14 cellular contexts compared by ENCODE assay signal in genomic region chr4:73603854-73604584, GRCh38. TPM values are rescaled to one million over a fixed set of nuclear protein-coding genes. Genes with fewer than 3 reads are reported as not detected.
DNase-seq lines count a peak whose midpoint lies in the region; ATAC-seq and TF ChIP-seq lines count a peak whose summit lies in the region.
"Had no signal": no experiment of that assay in that cellular context is flagged by ENCODE, and none has a peak within 500 bp of the region (broad histone marks: within the 10 kb centered on the region; RNA-seq: fewer than 3 reads in every experiment).

No MANE protein-coding gene starts in this region.

- intact Hi-C loops in Caco-2 (cut with micrococcal nuclease; ENCODE audit: unreplicated experiment): no loop called here

- H3K9me3 ChIP-seq in Caco-2: no peaks in the 10 kb centered on the region
- H3K9me3 ChIP-seq: BLaER1, esophagus muscularis mucosa had no signal

- H3K4me1 ChIP-seq in Caco-2: peaks cover 53% of the 10 kb centered on the region

- DNase-seq in Caco-2: no peak
- peak; percentile 48 for DNase-seq in NOMO-1 treated with dmso at 0.1 percent for 144 hours (lab: John Stamatoyannopoulos, UW; ENCODE audit: unreplicated experiment)
- DNase-seq in epithelial cell of proximal tubule (ENCODE audit: low read depth): no peak
- no peak for DNase-seq in nephron progenitor cell
- no peak for DNase-seq in GM19240 (ENCODE audit: insufficient read length, low spot score)
- no peak for DNase-seq in activated CD4-positive, CD25-positive, alpha-beta regulatory T cell (lab: John Stamatoyannopoulos, UW)
- no peak for DNase-seq in SW 1271 (lab: John Stamatoyannopoulos, UW)
- DNase-seq: activated naive CD4-positive, alpha-beta T cell had no signal

- H3K27ac Mint-ChIP-seq in Caco-2 (ENCODE audit: unreplicated experiment) (peak overlapping the region; percentile 57), nephron progenitor cell (peak overlapping the region; percentile 72)

- H3K27me3 Mint-ChIP-seq in Caco-2 (ENCODE audit: insufficient read depth, unreplicated experiment) (no peaks in the 10 kb centered on the region), nephron progenitor cell (ENCODE audit: low read depth, poor library complexity) (peaks cover 8% of the 10 kb centered on the region)
- H3K27me3 Mint-ChIP-seq: central memory CD8-positive, alpha-beta T cell had no signal

- POLR2A ChIA-PET in Caco-2 (lab: Charles Lee): no interaction called here

- no peak overlapping the region for H3K4me3 Mint-ChIP-seq in Caco-2 (ENCODE audit: unreplicated experiment)
- H3K4me3 Mint-ChIP-seq in nephron progenitor cell: no peak overlapping the region
- H3K4me3 Mint-ChIP-seq: central memory CD8-positive, alpha-beta T cell; neural crest cell had no signal

- no peak overlapping the region for H3K4me3 ChIP-seq in Caco-2 (ENCODE audit: low read depth, low read length)
- peak overlapping the region; percentile 9 for H3K4me3 ChIP-seq in epithelial cell of proximal tubule (ENCODE audit: low read depth, low read length)
- H3K4me3 ChIP-seq: BLaER1, esophagus muscularis mucosa had no signal

- H3K4me1 Mint-ChIP-seq in Caco-2 (ENCODE audit: low read depth, unreplicated experiment): peaks cover 37% of the 10 kb centered on the region
- H3K4me1 Mint-ChIP-seq in nephron progenitor cell: peaks cover 8% of the 10 kb centered on the region
- H3K4me1 Mint-ChIP-seq: central memory CD8-positive, alpha-beta T cell had no signal

- TF ChIP-seq CTCF in Caco-2 (IDR thresholded peaks at IDR 0.05; ENCODE audit: insufficient read depth in 1 of 2, low read depth in 1 of 2, low read length in 1 of 2, severe bottlenecking in 1 of 2, unreplicated experiment in 1 of 2) (no peak), epithelial cell of proximal tubule (conservative IDR thresholded peaks at IDR 0.05; ENCODE audit: low read depth, low read length) (no peak), nephron progenitor cell (IDR thresholded peaks at IDR 0.05) (no peak)

- no peaks in the 10 kb centered on the region for H3K36me3 ChIP-seq in Caco-2 (ENCODE audit: control insufficient read depth, insufficient read depth, low read length)
- H3K36me3 ChIP-seq: BLaER1, esophagus muscularis mucosa had no signal

- no peaks in the 10 kb centered on the region for H3K27me3 ChIP-seq in Caco-2 (replicated peaks; ENCODE audit: control insufficient read depth, insufficient read depth, low read length)
- H3K27me3 ChIP-seq: BLaER1, esophagus muscularis mucosa had no signal

- ATAC-seq in GM18870 (IDR thresholded peaks at IDR 0.05; ENCODE audit: unreplicated experiment): no peak
- ATAC-seq: Panc1 had no signal

- H3K9me3 Mint-ChIP-seq in Caco-2 (ENCODE audit: unreplicated experiment) (no peaks in the 10 kb centered on the region), nephron progenitor cell (no peaks in the 10 kb centered on the region)
- H3K9me3 Mint-ChIP-seq: neural crest cell had no signal

- TSS peak; percentile 66 for BruUV-seq in Caco-2 (replicated peaks; lab: Mats Ljungman, UMichigan)

- CTCF ChIA-PET in Caco-2 (lab: Charles Lee): no interaction called here

- no peaks in the 10 kb centered on the region for H3K36me3 Mint-ChIP-seq in Caco-2 (ENCODE audit: insufficient read depth, unreplicated experiment)
- no peaks in the 10 kb centered on the region for H3K36me3 Mint-ChIP-seq in nephron progenitor cell (ENCODE audit: low read depth)

RNA-seq across cellular contexts. Expression of gene RASSF6, which starts 16.2 kb away (rescaled TPM):
- 2.4 and 2.9 TPM in 2 replicates for total RNA-seq in Caco-2 (2022)
- 2.8 and 5.9 TPM in 2 replicates for total RNA-seq in epithelial cell of proximal tubule
- total RNA-seq: neural crest cell had no signal
